Comparison of ENCODE assay signal across 10 cellular contexts in the genomic region with DNA sequence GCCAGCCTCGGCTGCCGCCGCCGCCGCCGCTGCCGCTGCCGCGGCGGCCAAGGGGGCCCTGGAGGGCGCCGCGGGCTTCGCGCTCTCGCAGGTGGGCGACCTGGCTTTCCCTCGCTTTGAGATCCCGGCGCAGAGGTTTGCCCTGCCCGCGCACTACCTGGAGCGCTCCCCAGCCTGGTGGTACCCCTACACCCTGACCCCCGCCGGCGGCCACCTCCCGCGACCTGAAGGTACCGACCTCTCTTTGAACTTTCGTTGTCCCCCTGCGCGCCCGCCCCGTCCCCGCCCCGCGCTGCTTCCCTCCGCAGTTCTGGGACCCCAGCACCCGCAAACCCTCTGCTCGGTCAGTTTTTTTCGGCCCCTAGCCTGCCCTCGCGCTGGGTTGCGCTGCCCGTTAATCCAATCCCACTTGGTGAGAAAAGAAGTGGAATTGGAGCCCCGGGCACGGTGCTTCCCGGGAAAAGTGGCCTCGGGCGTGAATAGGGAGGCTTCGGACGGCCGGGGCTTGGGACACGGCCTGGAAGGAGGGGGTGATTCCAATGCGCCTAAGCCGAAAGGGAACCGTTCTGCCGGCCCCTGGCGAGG. TPM values are rescaled to one million over a fixed set of nuclear protein-coding genes. Genes with fewer than 3 reads are reported as not detected.
DNase-seq lines count a peak whose midpoint lies in the region; ATAC-seq lines count a peak whose summit lies in the region.
"Had no signal": no experiment of that assay in that cellular context is flagged by ENCODE, and none has a peak within 500 bp of the region (broad histone marks: within the 10 kb centered on the region; RNA-seq: fewer than 3 reads in every experiment).

No MANE protein-coding gene starts in this region.

- POLR2A ChIA-PET in activated CD4-positive, alpha-beta T cell treated with anti-CD3 and anti-CD28 coated beads for 36 hours (lab: Charles Lee) = no interaction called here

- H3K4me1 Mint-ChIP-seq in activated CD4-positive, alpha-beta T cell treated with anti-CD3 and anti-CD28 coated beads for 36 hours = peaks cover 40% of the 10 kb centered on the region
- H3K4me1 Mint-ChIP-seq in stimulated activated naive B cell treated with anti-CD40 and anti-IgM and Interleukin-4, amounts not matched to agents 10 μg/mL and 1 μg/mL and 100 μg/mL, for 72 hours = peaks cover 24 to 44% of the 10 kb centered on the region in 2 donors

- H3K9ac ChIP-seq in iPS-15b (ENCODE audit: low read depth, low read length) = no peak overlapping the region

- ATAC-seq in activated CD4-positive, alpha-beta T cell treated with anti-CD3 and anti-CD28 coated beads for 36 hours = no peak
- ATAC-seq in stimulated activated naive B cell treated with anti-CD40 and anti-IgM and Interleukin-4, amounts not matched to agents 10 μg/mL and 1 μg/mL and 100 μg/mL, for 72 hours (replicated peaks) = no peak
- ATAC-seq in GM21723 (IDR thresholded peaks at IDR 0.05; ENCODE audit: unreplicated experiment) (no peak), HG02759 (IDR thresholded peaks at IDR 0.05; ENCODE audit: unreplicated experiment) (no peak)

- H3K27me3 ChIP-seq in iPS-15b (ENCODE audit: control insufficient read depth, insufficient read depth, low read length) = peaks cover 93% of the 10 kb centered on the region

- peak; percentile 16 for DNase-seq in activated CD4-positive, alpha-beta T cell treated with anti-CD3 and anti-CD28 coated beads for 36 hours
- no peak for DNase-seq in activated CD4-positive, alpha-beta T cell treated with anti-CD3 and anti-CD28 coated beads for 4 hours
- peak; percentile 62 for DNase-seq in OCI-M1 (lab: John Stamatoyannopoulos, UW)
- no peak for DNase-seq in stimulated activated naive B cell treated with anti-CD40 and anti-IgM and Interleukin-4, amounts not matched to agents 10 μg/mL and 1 μg/mL and 100 μg/mL, for 72 hours
- DNase-seq in glomerular visceral epithelial cell (ENCODE audit: extremely low spot score) = no peak
- DNase-seq: AML-193, midbrain had no signal

- peak overlapping the region; percentile 48 for H3K4me3 ChIP-seq in iPS-15b (ENCODE audit: low read depth, low read length)

- H3K36me3 ChIP-seq in iPS-15b (ENCODE audit: control insufficient read depth, insufficient read depth, low read length) = no peaks in the 10 kb centered on the region

- H3K9me3 ChIP-seq in iPS-15b (ENCODE audit: control insufficient read depth, insufficient read depth, low read length) = no peaks in the 10 kb centered on the region

- peaks cover 9% of the 10 kb centered on the region for H3K4me1 ChIP-seq in iPS-15b (ENCODE audit: control insufficient read depth, insufficient read depth, low read length)

- peaks cover 74% of the 10 kb centered on the region for H3K27me3 Mint-ChIP-seq in activated CD4-positive, alpha-beta T cell treated with anti-CD3 and anti-CD28 coated beads for 36 hours
- peaks cover 73 to 79% of the 10 kb centered on the region in 2 donors for H3K27me3 Mint-ChIP-seq in stimulated activated naive B cell treated with anti-CD40 and anti-IgM and Interleukin-4, amounts not matched to agents 10 μg/mL and 1 μg/mL and 100 μg/mL, for 72 hours

- H3K27ac Mint-ChIP-seq in activated CD4-positive, alpha-beta T cell treated with anti-CD3 and anti-CD28 coated beads for 36 hours = no peak overlapping the region
- H3K27ac Mint-ChIP-seq in stimulated activated naive B cell treated with anti-CD40 and anti-IgM and Interleukin-4, amounts not matched to agents 10 μg/mL and 1 μg/mL and 100 μg/mL, for 72 hours = peak overlapping the region; percentile 95

- peak overlapping the region; percentile 72 for H3K4me3 Mint-ChIP-seq in activated CD4-positive, alpha-beta T cell treated with anti-CD3 and anti-CD28 coated beads for 36 hours
- H3K4me3 Mint-ChIP-seq in stimulated activated naive B cell treated with anti-CD40 and anti-IgM and Interleukin-4, amounts not matched to agents 10 μg/mL and 1 μg/mL and 100 μg/mL, for 72 hours = peak overlapping the region; percentile 86

- intact Hi-C loops in activated CD4-positive, alpha-beta T cell treated with anti-CD3 and anti-CD28 coated beads for 36 hours (cut with DNase I, micrococcal nuclease) = loop anchor here in 1 of 2 experiments (5.0 to 10.0 kb wide), 2 partner anchors 838 to 956 kb away; a partner anchor contains a TSS

- no peaks in the 10 kb centered on the region for H3K9me3 Mint-ChIP-seq in activated CD4-positive, alpha-beta T cell treated with anti-CD3 and anti-CD28 coated beads for 36 hours (ENCODE audit: low read depth)
- H3K9me3 Mint-ChIP-seq in stimulated activated naive B cell treated with anti-CD40 and anti-IgM and Interleukin-4, amounts not matched to agents 10 μg/mL and 1 μg/mL and 100 μg/mL, for 72 hours = peaks cover 0 to 3% of the 10 kb centered on the region in 2 donors

- CTCF ChIA-PET in activated CD4-positive, alpha-beta T cell treated with anti-CD3 and anti-CD28 coated beads for 36 hours (lab: Charles Lee) = interaction anchor here (1.3 kb wide), 1 partner anchor 9 kb away, joined by 7 read pairs; no protein-coding TSS in a partner anchor

- H3K36me3 Mint-ChIP-seq in activated CD4-positive, alpha-beta T cell treated with anti-CD3 and anti-CD28 coated beads for 36 hours (ENCODE audit: low read depth) = peaks cover 2% of the 10 kb centered on the region
- peaks cover 4 to 6% of the 10 kb centered on the region in 2 donors for H3K36me3 Mint-ChIP-seq in stimulated activated naive B cell treated with anti-CD40 and anti-IgM and Interleukin-4, amounts not matched to agents 10 μg/mL and 1 μg/mL and 100 μg/mL, for 72 hours

RNA-seq across cellular contexts. Expression of a gene that starts 0.5 kb away (rescaled TPM):
- total RNA-seq in activated CD4-positive, alpha-beta T cell treated with anti-CD3 and anti-CD28 coated beads for 36 hours = not detected

RNA-seq across cellular contexts. Expression of a gene that starts 11.6 kb away (rescaled TPM):
- under 1 TPM; 0.18 to 0.28 TPM for total RNA-seq in activated CD4-positive, alpha-beta T cell treated with anti-CD3 and anti-CD28 coated beads for 36 hours

RNA-seq across cellular contexts. Expression of a gene that starts 17.9 kb away (rescaled TPM):
- total RNA-seq in activated CD4-positive, alpha-beta T cell treated with anti-CD3 and anti-CD28 coated beads for 36 hours = 100 to 1,000 TPM; 230 to 242 TPM

Comparison
In these comparisons a context has a peak if more than half of its experiments do, and no peak if none do; other contexts are left out.
1. DNase-seq: peak in activated CD4-positive, alpha-beta T cell treated with anti-CD3 and anti-CD28 coated beads for 36 hours (single experiment) and OCI-M1 (single experiment); none in activated CD4-positive, alpha-beta T cell treated with anti-CD3 and anti-CD28 coated beads for 4 hours (0 of 2), stimulated activated naive B cell treated with anti-CD40 and anti-IgM and Interleukin-4, amounts not matched to agents 10 μg/mL and 1 μg/mL and 100 μg/mL, for 72 hours (single experiment) and glomerular visceral epithelial cell (single experiment).